Comparison of ENCODE assay signal across 23 cellular contexts in the genomic region with DNA sequence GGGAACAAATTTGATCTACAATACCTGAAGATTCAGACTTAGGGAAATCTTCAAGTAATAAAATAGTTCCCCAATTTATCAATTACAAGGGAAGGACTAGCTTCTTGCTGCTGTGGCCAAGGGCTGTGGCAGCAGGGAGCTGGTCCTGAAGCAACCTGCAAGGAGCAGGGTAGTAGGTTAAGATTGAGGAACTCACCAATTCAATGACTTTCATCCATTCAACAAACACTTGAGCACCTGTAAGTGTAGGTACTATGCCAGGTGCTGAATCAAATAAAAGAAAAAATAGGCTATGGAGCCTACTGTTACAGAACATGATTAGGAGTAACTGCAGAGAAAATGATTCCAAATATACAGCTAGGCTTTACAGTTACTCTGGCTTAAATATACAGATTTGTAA.
DNase-seq lines count a peak whose midpoint lies in the region; ATAC-seq, FAIRE-seq and TF ChIP-seq lines count a peak whose summit lies in the region.
"Had no signal": no experiment of that assay in that cellular context is flagged by ENCODE, and none has a peak within 500 bp of the region (broad histone marks: within the 10 kb centered on the region; RNA-seq: fewer than 3 reads in every experiment).

No MANE protein-coding gene starts in this region.

- peak overlapping the region; percentile 11 to 28 for H3K27ac Mint-ChIP-seq in T-cell
- no peak overlapping the region for H3K27ac Mint-ChIP-seq in activated T-helper 1 cell treated with anti-CD3 and anti-CD28 coated beads, Interleukin-12 subunit alpha, Interleukin-12 subunit beta, Interleukin-2, Interleukin-4 antibody, amounts not matched to agents 30 ng/mL and 10 ng/mL and 1 ng/mL, durations not matched to agents 14 hours and 24 hours and 36 hours
- H3K27ac Mint-ChIP-seq: CD14-positive monocyte had no signal

- DNase-seq in NCI-H2107 treated with DMSO at 0.1 percent for 48 hours (lab: John Stamatoyannopoulos, UW; ENCODE audit: unreplicated experiment), result peak; percentile 51
- no peak for DNase-seq in NCI-H2107 (lab: John Stamatoyannopoulos, UW)
- no peak for DNase-seq in GM12892 (ENCODE audit: insufficient read length)
- DNase-seq in T-cell, result no peak
- DNase-seq in NCI-H524 (lab: John Stamatoyannopoulos, UW), result no peak
- DNase-seq in activated T-helper 1 cell treated with anti-CD3 and anti-CD28 coated beads, Interleukin-12 subunit alpha, Interleukin-12 subunit beta, Interleukin-2, Interleukin-4 antibody, amounts not matched to agents 30 ng/mL and 10 ng/mL and 1 ng/mL, durations not matched to agents 14 hours and 24 hours and 36 hours (ENCODE audit: low spot score), result no peak
- DNase-seq: 8988T; ACHN; BE2C; CD8-positive, alpha-beta memory T cell; GOT3; MM.1S; NCI-H2081; NCI-H446 treated with DMSO at 0.1 percent for 48 hours; NK-92 treated with Interleukin-12 subunit alpha and Interleukin-12 subunit beta, amount 100 ng/mL, for 24 hours; SJCRH30 had no signal

- peaks cover 20% of the 10 kb centered on the region for H3K36me3 Mint-ChIP-seq in T-cell
- H3K36me3 Mint-ChIP-seq in activated T-helper 1 cell treated with anti-CD3 and anti-CD28 coated beads, Interleukin-12 subunit alpha, Interleukin-12 subunit beta, Interleukin-2, Interleukin-4 antibody, amounts not matched to agents 30 ng/mL and 10 ng/mL and 1 ng/mL, durations not matched to agents 14 hours and 24 hours and 36 hours (ENCODE audit: low read depth), result peaks cover 20% of the 10 kb centered on the region

- H3K4me1 Mint-ChIP-seq in T-cell, result peaks cover 0 to 7% (median 5%) of the 10 kb centered on the region in 3 donors
- no peaks in the 10 kb centered on the region for H3K4me1 Mint-ChIP-seq in activated T-helper 1 cell treated with anti-CD3 and anti-CD28 coated beads, Interleukin-12 subunit alpha, Interleukin-12 subunit beta, Interleukin-2, Interleukin-4 antibody, amounts not matched to agents 30 ng/mL and 10 ng/mL and 1 ng/mL, durations not matched to agents 14 hours and 24 hours and 36 hours (ENCODE audit: low read depth)
- H3K4me1 Mint-ChIP-seq: IgD-negative memory B cell had no signal

- intact Hi-C loops in activated T-helper 1 cell treated with anti-CD3 and anti-CD28 coated beads, Interleukin-12 subunit alpha, Interleukin-12 subunit beta, Interleukin-2, Interleukin-4 antibody, amounts not matched to agents 30 ng/mL and 10 ng/mL and 1 ng/mL, durations not matched to agents 14 hours and 24 hours and 36 hours (cut with micrococcal nuclease), result no loop called here

- ATAC-seq in T-cell (replicated peaks in 1 of 4), result no peak
- no peak for ATAC-seq in HG03108 (IDR thresholded peaks at IDR 0.05; ENCODE audit: unreplicated experiment)
- ATAC-seq: GM12878, PC-3, Right ventricle myocardium inferior, SK-N-SH treated with all-trans-retinoic acid at 6 μM for 48 hours had no signal

- CTCF ChIA-PET in T-cell (lab: Charles Lee), result interaction anchor here (0.5 to 1.5 kb wide), 5 partner anchors 26 to 195 kb away, joined by 3 to 6 read pairs (median 3); no protein-coding TSS in a partner anchor

- H3K27me3 Mint-ChIP-seq in T-cell, result no peaks in the 10 kb centered on the region
- H3K27me3 Mint-ChIP-seq in activated T-helper 1 cell treated with anti-CD3 and anti-CD28 coated beads, Interleukin-12 subunit alpha, Interleukin-12 subunit beta, Interleukin-2, Interleukin-4 antibody, amounts not matched to agents 30 ng/mL and 10 ng/mL and 1 ng/mL, durations not matched to agents 14 hours and 24 hours and 36 hours (ENCODE audit: insufficient read depth), result no peaks in the 10 kb centered on the region
- H3K27me3 Mint-ChIP-seq: CD8-positive, alpha-beta memory T cell; IgD-negative memory B cell had no signal

- no peak for TF ChIP-seq POLR2A in GM12892 (IDR thresholded peaks at IDR 0.05; ENCODE audit: low read depth, low read length)

- FAIRE-seq in GM12892 (lab: Jason Lieb, UNC), result peak; percentile 9
- FAIRE-seq: GM12878 had no signal

- POLR2A ChIA-PET in T-cell (lab: Charles Lee), result interaction anchor here in 1 of 2 donors (0.9 kb wide), 1 partner anchor 18 kb away, joined by 3 read pairs; no protein-coding TSS in a partner anchor

- no peaks in the 10 kb centered on the region for H3K9me3 Mint-ChIP-seq in T-cell
- no peaks in the 10 kb centered on the region for H3K9me3 Mint-ChIP-seq in activated T-helper 1 cell treated with anti-CD3 and anti-CD28 coated beads, Interleukin-12 subunit alpha, Interleukin-12 subunit beta, Interleukin-2, Interleukin-4 antibody, amounts not matched to agents 30 ng/mL and 10 ng/mL and 1 ng/mL, durations not matched to agents 14 hours and 24 hours and 36 hours
- H3K9me3 Mint-ChIP-seq: CD14-positive monocyte; CD8-positive, alpha-beta memory T cell; IgD-negative memory B cell had no signal

- no peak overlapping the region for H3K4me3 Mint-ChIP-seq in T-cell
- no peak overlapping the region for H3K4me3 Mint-ChIP-seq in activated T-helper 1 cell treated with anti-CD3 and anti-CD28 coated beads, Interleukin-12 subunit alpha, Interleukin-12 subunit beta, Interleukin-2, Interleukin-4 antibody, amounts not matched to agents 30 ng/mL and 10 ng/mL and 1 ng/mL, durations not matched to agents 14 hours and 24 hours and 36 hours
- H3K4me3 Mint-ChIP-seq: CD14-positive monocyte; CD8-positive, alpha-beta memory T cell had no signal
